Comparison of ENCODE assay signal across 21 cellular contexts in the genomic region with DNA sequence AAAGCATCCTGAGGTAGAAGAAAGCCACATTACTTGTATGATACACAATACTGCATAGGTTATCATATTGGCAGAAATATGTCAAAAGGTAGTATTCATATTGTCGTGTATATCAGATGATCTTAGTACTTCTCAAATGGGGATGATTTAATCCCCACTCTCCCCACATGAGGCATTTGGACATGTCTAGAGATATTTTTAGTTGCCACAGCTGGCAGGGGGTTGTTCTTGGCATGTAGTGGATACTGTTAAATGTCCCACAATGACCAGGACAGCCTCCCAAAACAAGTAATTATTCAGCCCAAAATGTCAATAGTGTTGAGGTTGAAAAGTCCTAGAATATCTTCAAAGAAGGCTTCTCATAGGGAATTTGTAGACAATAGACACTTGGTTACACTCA.
"Had no signal": no experiment of that assay in that cellular context is flagged by ENCODE, and none has a peak within 500 bp of the region (broad histone marks: within the 10 kb centered on the region; RNA-seq: fewer than 3 reads in every experiment).

No MANE protein-coding gene starts in this region.

- H3K9me3 ChIP-seq: MG63, Peyer's patch, SJCRH30 had no signal

- H3K36me3 ChIP-seq: MG63, Peyer's patch, SJCRH30 had no signal

- DNase-seq: KBM-7, MG63, NCI-H1092, NCI-H1105 treated with DMSO at 0.1 percent for 48 hours, NCI-H1417 treated with DMSO at 0.1 percent for 48 hours, NCI-H146, NCI-H1694 treated with DMSO at 0.1 percent for 48 hours, NCI-H1930, NCI-H2081, NCI-H2107, NCI-H2227 treated with DMSO at 0.1 percent for 48 hours, NCI-H510A, NCI-H524 treated with DMSO at 0.1 percent for 48 hours, NCI-H69, NCI-H774, PC-9, Peyer's patch, SHP77 treated with DMSO at 0.1 percent for 48 hours had no signal

- H3K4me1 ChIP-seq: Peyer's patch, SJCRH30 had no signal

- H3K4me2 ChIP-seq: PC-9 had no signal

- H3K27ac ChIP-seq: PC-9, Peyer's patch, SJCRH30 had no signal

- H2AFZ ChIP-seq: PC-9 had no signal

- ATAC-seq: Right ventricle myocardium inferior, SK-N-SH treated with all-trans-retinoic acid at 6 μM for 48 hours had no signal

- H3K4me3 ChIP-seq: MG63, PC-9, Peyer's patch, SJCRH30 had no signal

- H3K27me3 ChIP-seq: MG63, Peyer's patch had no signal
